Comparison of ENCODE assay signal across 12 cellular contexts in the genomic region with DNA sequence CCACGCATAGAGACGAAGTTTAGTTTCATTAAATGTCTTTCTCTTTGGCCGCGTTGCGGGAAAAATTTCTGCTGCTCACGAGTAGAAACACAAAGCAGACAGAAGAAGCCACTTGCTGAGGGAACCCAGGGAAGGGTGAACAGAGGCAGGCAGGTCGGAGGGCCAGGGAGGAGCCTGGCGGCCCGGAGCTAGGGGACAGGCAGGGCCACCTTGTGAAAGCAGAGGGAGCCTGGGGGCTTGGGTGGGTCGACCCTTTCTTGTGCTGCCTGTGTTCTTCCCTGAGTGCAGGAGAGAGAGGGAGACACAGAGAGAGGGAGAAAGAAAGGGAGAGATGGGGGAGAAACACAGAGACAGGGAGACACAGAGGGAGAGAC.
"Had no signal": no experiment of that assay in that cellular context is flagged by ENCODE, and none has a peak within 500 bp of the region (broad histone marks: within the 10 kb centered on the region; RNA-seq: fewer than 3 reads in every experiment).

No MANE protein-coding gene starts in this region.

- H3K4me3 ChIP-seq: adrenal gland, mucosa of descending colon, stomach, thoracic aorta had no signal

- H3K9me3 ChIP-seq: adrenal gland, mucosa of descending colon, stomach, thoracic aorta had no signal

- H3K36me3 Mint-ChIP-seq: naive thymus-derived CD8-positive, alpha-beta T cell had no signal

- H3K27me3 ChIP-seq: adrenal gland had no signal

- H3K27ac Mint-ChIP-seq: activated CD4-positive, alpha-beta memory T cell treated with anti-CD3 and anti-CD28 coated beads, Interleukin-2, amount 10 ng/mL, durations not matched to agents 7 days and 5 days had no signal

- H3K36me3 ChIP-seq: adrenal gland, stomach, thoracic aorta had no signal

- DNase-seq: activated CD4-positive, alpha-beta T cell treated with anti-CD3 and anti-CD28 coated beads for 1 hour; activated CD8-positive, alpha-beta memory T cell treated with anti-CD3 and anti-CD28 coated beads, Interleukin-2, amount 50 U/mL, for 4 hours; activated naive CD4-positive, alpha-beta T cell; cortex of kidney; naive thymus-derived CD8-positive, alpha-beta T cell; stimulated activated CD4-positive, alpha-beta T cell treated with anti-CD3 and anti-CD28 coated beads, Interleukin-15, amount 100 ng/mL, for 24 hours; stimulated activated CD4-positive, alpha-beta T cell treated with anti-CD3 and anti-CD28 coated beads, Interleukin-4, amount 100 ng/mL, for 4 hours; stomach had no signal

- H3K9me3 Mint-ChIP-seq: activated CD4-positive, alpha-beta memory T cell treated with anti-CD3 and anti-CD28 coated beads, Interleukin-2, amount 10 ng/mL, durations not matched to agents 7 days and 5 days; naive thymus-derived CD8-positive, alpha-beta T cell had no signal

- H3K4me1 ChIP-seq: adrenal gland had no signal

- H3K27ac ChIP-seq: adrenal gland, stomach, thoracic aorta had no signal

- H3K4me3 Mint-ChIP-seq: activated CD4-positive, alpha-beta memory T cell treated with anti-CD3 and anti-CD28 coated beads, Interleukin-2, amount 10 ng/mL, durations not matched to agents 7 days and 5 days had no signal
